ENCODE assay signal across 19 cellular contexts in the genomic region with DNA sequence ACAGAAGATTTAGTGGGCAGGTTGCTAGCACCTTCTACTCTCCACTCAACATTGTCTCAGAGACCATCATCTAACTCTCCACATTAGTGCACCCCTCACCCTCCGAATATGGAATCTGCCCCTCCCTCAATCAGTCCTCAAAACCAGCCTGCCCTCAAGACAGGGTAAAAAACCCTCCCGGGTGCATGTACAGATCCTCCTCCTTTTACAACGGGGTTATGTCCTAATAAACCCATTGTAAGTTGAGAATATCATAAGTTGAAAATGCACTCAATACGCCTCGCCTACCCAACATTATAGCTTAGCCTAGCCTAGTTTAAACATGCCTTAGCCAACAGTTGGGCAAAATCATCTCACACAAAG.
A peak's percentile ranks its signal among the peaks of the same experiment; 100 is the strongest.
DNase-seq lines count a peak whose midpoint lies in the region; ATAC-seq and TF ChIP-seq lines count a peak whose summit lies in the region.
"Had no signal": no experiment of that assay in that cellular context is flagged by ENCODE, and none has a peak within 500 bp of the region (broad histone marks: within the 10 kb centered on the region; RNA-seq: fewer than 3 reads in every experiment).

No MANE protein-coding gene starts in this region.

- no peak overlapping the region for H2AK5ac ChIP-seq in neuronal stem cell (ENCODE audit: low read depth, low read length)

- H2BK12ac ChIP-seq in neuronal stem cell (ENCODE audit: low read length): peak overlapping the region; percentile 51

- H3K27ac ChIP-seq in AG04450 (ENCODE audit: low read depth, low read length): peak overlapping the region; percentile 98
- H3K27ac ChIP-seq in PC-9: peak overlapping the region; percentile 90
- H3K27ac ChIP-seq in fibroblast of lung (ENCODE audit: insufficient read depth, low read length): peak overlapping the region; percentile 88
- no peak overlapping the region for H3K27ac ChIP-seq in neuronal stem cell (replicated peaks; ENCODE audit: low read length)
- H3K27ac ChIP-seq in transverse colon: peak overlapping the region in 1 of 4 donors; percentile 25

- POLR2A ChIA-PET in AG04450 (lab: Yijun Ruan, JAX) (interaction anchor here (1.1 to 2.7 kb wide), 6 partner anchors 14 to 200 kb away, joined by 5 to 11 read pairs (median 8); no protein-coding TSS in a partner anchor), PC-9 (lab: Charles Lee; ENCODE audit: unreplicated experiment) (interaction anchor here (0.6 kb wide), 1 partner anchor 11 kb away, joined by 7 read pairs; no protein-coding TSS in a partner anchor)

- H3K4me3 ChIP-seq in AG04450 (ENCODE audit: low read depth, low read length) (no peak overlapping the region), PC-9 (no peak overlapping the region), fibroblast of lung (replicated peaks in 1 of 4; ENCODE audit: control extremely low read depth in 1 of 4, insufficient read depth in 1 of 4, low read depth in 3 of 4, low read length in 4 of 4) (no peak overlapping the region), neuronal stem cell (ENCODE audit: low read length in 2 of 2) (no peak overlapping the region), transverse colon (no peak overlapping the region)
- H3K4me3 ChIP-seq: Peyer's patch had no signal

- H2BK5ac ChIP-seq in neuronal stem cell (ENCODE audit: low read length): no peak overlapping the region

- intact Hi-C loops in PC-9 (cut with micrococcal nuclease; ENCODE audit: unreplicated experiment) (loop anchor here (2.0 to 5.0 kb wide), 3 partner anchors 123 to 426 kb away; no protein-coding TSS in a partner anchor), transverse colon (cut with DNase I; ENCODE audit: low total_unique reads) (no loop called here)

- no peak overlapping the region for H3K4ac ChIP-seq in neuronal stem cell (ENCODE audit: low read length)

- ATAC-seq in HG03095 (IDR thresholded peaks at IDR 0.05; ENCODE audit: unreplicated experiment) (no peak), GM18505 (IDR thresholded peaks at IDR 0.05; ENCODE audit: unreplicated experiment) (no peak)

- in situ Hi-C loops in transverse colon (cut with MboI; ENCODE audit: low pct_ligation_motif_present in 1 of 4, low pct_unique_long_range_greater_than_20kb in 1 of 4, low sequenced_read_pairs in 3 of 4): no loop called here

- no peak overlapping the region for H2BK15ac ChIP-seq in neuronal stem cell (ENCODE audit: low read length)

- H3K27me3 ChIP-seq in AG04450 (ENCODE audit: control insufficient read depth, insufficient read depth, low read length) (no peaks in the 10 kb centered on the region), PC-9 (ENCODE audit: insufficient read depth, low read depth) (no peaks in the 10 kb centered on the region), fibroblast of lung (ENCODE audit: control insufficient read depth, insufficient read depth, low read length) (no peaks in the 10 kb centered on the region), neuronal stem cell (ENCODE audit: control insufficient read depth in 3 of 3, insufficient read depth in 3 of 3, low read depth in 1 of 3, low read length in 3 of 3) (no peaks in the 10 kb centered on the region), transverse colon (no peaks in the 10 kb centered on the region)
- H3K27me3 ChIP-seq: Peyer's patch had no signal

- no peaks in the 10 kb centered on the region for H3K9me3 ChIP-seq in AG04450 (ENCODE audit: control insufficient read depth, insufficient read depth, low read length)
- no peaks in the 10 kb centered on the region; the same call in 1 of the 2 replicates for H3K9me3 ChIP-seq in PC-9 (ENCODE audit: insufficient read depth, low read depth)
- H3K9me3 ChIP-seq in fibroblast of lung (ENCODE audit: control insufficient read depth, insufficient read depth, low read depth, low read length): no peaks in the 10 kb centered on the region
- H3K9me3 ChIP-seq in neuronal stem cell (replicated peaks in 1 of 2; ENCODE audit: control insufficient read depth in 2 of 2, insufficient read depth in 1 of 2, low read depth in 1 of 2, low read length in 2 of 2): peaks cover 6 to 12% of the 10 kb centered on the region in 2 donors
- H3K9me3 ChIP-seq in transverse colon: no peaks in the 10 kb centered on the region
- H3K9me3 ChIP-seq: Caco-2, Peyer's patch had no signal

- H3K4me1 ChIP-seq in PC-9 (replicated peaks; ENCODE audit: insufficient read depth) (peaks cover 75% of the 10 kb centered on the region), fibroblast of lung (ENCODE audit: control insufficient read depth, extremely low read depth, insufficient read depth, low read length) (peaks cover 35% of the 10 kb centered on the region), neuronal stem cell (ENCODE audit: control insufficient read depth in 2 of 2, insufficient read depth in 1 of 2, low read depth in 1 of 2, low read length in 2 of 2) (peaks cover 20 to 37% of the 10 kb centered on the region in 2 donors), transverse colon (no peaks in the 10 kb centered on the region)
- H3K4me1 ChIP-seq: Peyer's patch had no signal

- peaks cover 41% of the 10 kb centered on the region for H3F3A ChIP-seq in PC-9 (ENCODE audit: insufficient read depth, low read depth)

- no peak overlapping the region for H3K14ac ChIP-seq in neuronal stem cell (ENCODE audit: low read length)

- H2AFZ ChIP-seq in PC-9 (no peak overlapping the region), fibroblast of lung (ENCODE audit: low read length) (no peak overlapping the region), neuronal stem cell (ENCODE audit: low read length) (no peak overlapping the region)

- H4K20me1 ChIP-seq in PC-9 (ENCODE audit: insufficient read depth) (no peaks in the 10 kb centered on the region), fibroblast of lung (ENCODE audit: control insufficient read depth, extremely low read depth, insufficient read depth, low read length) (no peaks in the 10 kb centered on the region)

- H4K91ac ChIP-seq in neuronal stem cell (ENCODE audit: low read depth, low read length, poor library complexity): no peak overlapping the region

- H3K79me1 ChIP-seq in neuronal stem cell (ENCODE audit: low read depth, low read length): peaks cover 2% of the 10 kb centered on the region

- no peak overlapping the region for H3K23ac ChIP-seq in neuronal stem cell (ENCODE audit: low read depth, low read length, poor library complexity)

- H3K9ac ChIP-seq in fibroblast of lung (ENCODE audit: insufficient read depth, low read length): no peak overlapping the region
- no peak overlapping the region for H3K9ac ChIP-seq in neuronal stem cell (ENCODE audit: low read depth, low read length, poor library complexity)

- no peak overlapping the region for H2BK120ac ChIP-seq in neuronal stem cell (ENCODE audit: low read depth, low read length)

- H3K9me2 ChIP-seq in PC-9 (ENCODE audit: insufficient read depth): no peaks in the 10 kb centered on the region

- no peaks in the 10 kb centered on the region for H3K36me3 ChIP-seq in PC-9 (ENCODE audit: low read depth)
- H3K36me3 ChIP-seq in fibroblast of lung (ENCODE audit: control insufficient read depth, insufficient read depth, low read length): no peaks in the 10 kb centered on the region
- H3K36me3 ChIP-seq in neuronal stem cell (replicated peaks in 1 of 2; ENCODE audit: control insufficient read depth in 2 of 2, insufficient read depth in 2 of 2, low read length in 2 of 2): no peaks in the 10 kb centered on the region
- H3K36me3 ChIP-seq in transverse colon: no peaks in the 10 kb centered on the region
- H3K36me3 ChIP-seq: Peyer's patch had no signal

- TF ChIP-seq EP300 in transverse colon (IDR thresholded peaks at IDR 0.05; ENCODE audit: low read depth): no peak

- CTCF ChIA-PET in AG04450 (lab: Charles Lee): interaction anchor here (1.1 to 1.5 kb wide), 3 partner anchors 116 to 201 kb away, joined by 3 to 5 read pairs (median 4); no protein-coding TSS in a partner anchor
- CTCF ChIA-PET in PC-9 (lab: Charles Lee): interaction anchor here (1.2 kb wide), 1 partner anchor 14 kb away, joined by 3 read pairs; no protein-coding TSS in a partner anchor

- no peak overlapping the region for H3K18ac ChIP-seq in neuronal stem cell (ENCODE audit: low read length)

- DNase-seq in AG04450 (ENCODE audit: low read depth, low spot score) (no peak), PC-9 (no peak), fibroblast of lung (ENCODE audit: low read depth in 2 of 2) (peak in 1 of 2 donors; percentile 28), neuronal stem cell (ENCODE audit: low spot score) (no peak), transverse colon (no peak), NCI-H1436 treated with DMSO at 0.1 percent for 48 hours (lab: John Stamatoyannopoulos, UW) (no peak)
- DNase-seq: Caco-2; CD4-positive, CD25-positive, alpha-beta regulatory T cell; DMS153; Kasumi-1; NCI-H1105; NCI-H187; NCI-H2171; NCI-H446 treated with DMSO at 0.1 percent for 48 hours; NCI-H82; SHP77 had no signal

- BruUV-seq in PC-9 (replicated peaks; lab: Mats Ljungman, UMichigan): no TSS peak

- H3K79me2 ChIP-seq in PC-9 (ENCODE audit: low read depth) (no peaks in the 10 kb centered on the region), fibroblast of lung (ENCODE audit: control insufficient read depth, insufficient read depth, low read length) (no peaks in the 10 kb centered on the region)

- no peak overlapping the region for H4K8ac ChIP-seq in neuronal stem cell (ENCODE audit: low read depth, low read length)

- TF ChIP-seq CTCF in AG04450 (IDR thresholded peaks at IDR 0.05; ENCODE audit: low read depth, low read length): no peak
- no peak for TF ChIP-seq CTCF in PC-9 (conservative IDR thresholded peaks at IDR 0.05)
- no peak for TF ChIP-seq CTCF in fibroblast of lung (conservative IDR thresholded peaks at IDR 0.05 in 1 of 2, IDR thresholded peaks at IDR 0.05 in 1 of 2; ENCODE audit: low read depth in 1 of 2, low read length in 2 of 2)
- no peak for TF ChIP-seq CTCF in transverse colon (IDR thresholded peaks at IDR 0.05)

- TF ChIP-seq POLR2A in transverse colon (IDR thresholded peaks at IDR 0.05) (no peak), GM18505 (IDR thresholded peaks at IDR 0.05; ENCODE audit: borderline replicate concordance, extremely low read depth, insufficient read depth, insufficient read length) (no peak)

- WGBS in neuronal stem cell (ENCODE audit: extremely low coverage in 2 of 2, insufficient read length in 2 of 2, insufficient replicate concordance in 1 of 2), 2 donors: no CpG with 5 or more reads among the region's 5 CpGs
- 73 to 86% methylated on average over 4 to 5 of the region's 5 CpGs for WGBS in transverse colon (ENCODE audit: low coverage in 1 of 2), 2 donors

- H3K4me2 ChIP-seq in PC-9 (peak overlapping the region; percentile 67), fibroblast of lung (ENCODE audit: extremely low read depth, insufficient read depth, low read length) (no peak overlapping the region), neuronal stem cell (ENCODE audit: insufficient read depth, low read length, poor library complexity, severe bottlenecking) (no peak overlapping the region)
